Comparison of ENCODE assay signal across 8 cellular contexts in genomic region chr9:5518061-5518936, GRCh38. TPM values are rescaled to one million over a fixed set of nuclear protein-coding genes. Genes with fewer than 3 reads are reported as not detected.
DNase-seq lines count a peak whose midpoint lies in the region; ATAC-seq and TF ChIP-seq lines count a peak whose summit lies in the region.

No MANE protein-coding gene starts in this region.

- WGBS in suprapubic skin, result 29% methylated on average over 2 of the region's 2 CpGs

- H3K27ac Mint-ChIP-seq in activated naive CD4-positive, alpha-beta T cell treated with anti-CD3 and anti-CD28 coated beads for 36 hours, result peak overlapping the region; percentile 27
- H3K27ac Mint-ChIP-seq in chondrocyte (ENCODE audit: unreplicated experiment), result no peak overlapping the region

- H3K9me3 Mint-ChIP-seq in activated naive CD4-positive, alpha-beta T cell treated with anti-CD3 and anti-CD28 coated beads for 36 hours, result no peaks in the 10 kb centered on the region
- H3K9me3 Mint-ChIP-seq in chondrocyte (ENCODE audit: low read depth), result no peaks in the 10 kb centered on the region

- H3K36me3 ChIP-seq in suprapubic skin, result no peaks in the 10 kb centered on the region

- no peaks in the 10 kb centered on the region for H3K27me3 ChIP-seq in suprapubic skin

- no peaks in the 10 kb centered on the region for H3K36me3 Mint-ChIP-seq in activated naive CD4-positive, alpha-beta T cell treated with anti-CD3 and anti-CD28 coated beads for 36 hours (ENCODE audit: low read depth)
- H3K36me3 Mint-ChIP-seq in chondrocyte (ENCODE audit: low read depth), result no peaks in the 10 kb centered on the region

- TF ChIP-seq CTCF in chondrocyte (IDR thresholded peaks at IDR 0.05) (no peak), suprapubic skin (IDR thresholded peaks at IDR 0.05) (no peak)

- TF ChIP-seq POLR2A in suprapubic skin (IDR thresholded peaks at IDR 0.05), result no peak

- TF ChIP-seq EP300 in suprapubic skin (IDR thresholded peaks at IDR 0.05), result no peak

- ATAC-seq in HG02870 (IDR thresholded peaks at IDR 0.05; ENCODE audit: unreplicated experiment) (peak; percentile 84), SK-N-SH treated with all-trans-retinoic acid at 6 μM for 48 hours (peak; percentile 57)

- no peak for DNase-seq in activated naive CD4-positive, alpha-beta T cell treated with anti-CD3 and anti-CD28 coated beads for 36 hours
- DNase-seq in activated naive CD4-positive, alpha-beta T cell (lab: John Stamatoyannopoulos, UW), result no peak
- DNase-seq in stromal cell of bone marrow (ENCODE audit: low read depth) (peak; percentile 25), caudate nucleus (lab: John Stamatoyannopoulos, UW) (no peak), chondrocyte (ENCODE audit: low spot score) (no peak), suprapubic skin (ENCODE audit: low spot score in 2 of 2) (no peak)

- no peaks in the 10 kb centered on the region for H3K27me3 Mint-ChIP-seq in activated naive CD4-positive, alpha-beta T cell treated with anti-CD3 and anti-CD28 coated beads for 36 hours (ENCODE audit: low read depth)
- H3K27me3 Mint-ChIP-seq in chondrocyte (ENCODE audit: low read depth), result no peaks in the 10 kb centered on the region

- no peak overlapping the region for H3K4me3 Mint-ChIP-seq in activated naive CD4-positive, alpha-beta T cell treated with anti-CD3 and anti-CD28 coated beads for 36 hours
- H3K4me3 Mint-ChIP-seq in chondrocyte (ENCODE audit: unreplicated experiment), result no peak overlapping the region

- intact Hi-C loops in activated naive CD4-positive, alpha-beta T cell treated with anti-CD3 and anti-CD28 coated beads for 36 hours (cut with micrococcal nuclease), result loop anchor here (1.0 kb wide), 3 partner anchors 8 to 69 kb away; partner anchors contain the start of gene PDCD1LG2

- peaks cover 23% of the 10 kb centered on the region for H3K4me1 Mint-ChIP-seq in activated naive CD4-positive, alpha-beta T cell treated with anti-CD3 and anti-CD28 coated beads for 36 hours (ENCODE audit: low read depth)
- H3K4me1 Mint-ChIP-seq in chondrocyte (ENCODE audit: low read depth), result peaks cover 6% of the 10 kb centered on the region

- no peaks in the 10 kb centered on the region for H3K9me3 ChIP-seq in suprapubic skin

- H3K27ac ChIP-seq in caudate nucleus (ENCODE audit: low read depth, low read length) (no peak overlapping the region), suprapubic skin (no peak overlapping the region)

- H3K4me3 ChIP-seq in suprapubic skin, result no peak overlapping the region

- CTCF ChIA-PET in activated naive CD4-positive, alpha-beta T cell treated with anti-CD3 and anti-CD28 coated beads for 36 hours (lab: Charles Lee), result interaction anchor here (0.6 to 1.2 kb wide), 9 partner anchors 12 to 1199 kb away, joined by 3 to 5 read pairs (median 3); no protein-coding TSS in a partner anchor

- H3K4me1 ChIP-seq in suprapubic skin, result peaks cover 12% of the 10 kb centered on the region

TF ChIP-seq in SK-N-SH treated with all-trans-retinoic acid at 6 μM for 48 hours, 23 proteins besides CTCF, POLR2A, EP300 and RAD21 (continues in another document):
- TF ChIP-seq, protein P1, sequence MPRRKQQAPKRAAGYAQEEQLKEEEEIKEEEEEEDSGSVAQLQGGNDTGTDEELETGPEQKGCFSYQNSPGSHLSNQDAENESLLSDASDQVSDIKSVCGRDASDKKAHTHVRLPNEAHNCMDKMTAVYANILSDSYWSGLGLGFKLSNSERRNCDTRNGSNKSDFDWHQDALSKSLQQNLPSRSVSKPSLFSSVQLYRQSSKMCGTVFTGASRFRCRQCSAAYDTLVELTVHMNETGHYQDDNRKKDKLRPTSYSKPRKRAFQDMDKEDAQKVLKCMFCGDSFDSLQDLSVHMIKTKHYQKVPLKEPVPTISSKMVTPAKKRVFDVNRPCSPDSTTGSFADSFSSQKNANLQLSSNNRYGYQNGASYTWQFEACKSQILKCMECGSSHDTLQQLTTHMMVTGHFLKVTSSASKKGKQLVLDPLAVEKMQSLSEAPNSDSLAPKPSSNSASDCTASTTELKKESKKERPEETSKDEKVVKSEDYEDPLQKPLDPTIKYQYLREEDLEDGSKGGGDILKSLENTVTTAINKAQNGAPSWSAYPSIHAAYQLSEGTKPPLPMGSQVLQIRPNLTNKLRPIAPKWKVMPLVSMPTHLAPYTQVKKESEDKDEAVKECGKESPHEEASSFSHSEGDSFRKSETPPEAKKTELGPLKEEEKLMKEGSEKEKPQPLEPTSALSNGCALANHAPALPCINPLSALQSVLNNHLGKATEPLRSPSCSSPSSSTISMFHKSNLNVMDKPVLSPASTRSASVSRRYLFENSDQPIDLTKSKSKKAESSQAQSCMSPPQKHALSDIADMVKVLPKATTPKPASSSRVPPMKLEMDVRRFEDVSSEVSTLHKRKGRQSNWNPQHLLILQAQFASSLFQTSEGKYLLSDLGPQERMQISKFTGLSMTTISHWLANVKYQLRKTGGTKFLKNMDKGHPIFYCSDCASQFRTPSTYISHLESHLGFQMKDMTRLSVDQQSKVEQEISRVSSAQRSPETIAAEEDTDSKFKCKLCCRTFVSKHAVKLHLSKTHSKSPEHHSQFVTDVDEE (CRISPR knock-in tag; IDR thresholded peaks at IDR 0.05), result no peak
- no peak for TF ChIP-seq ARNTL (CRISPR knock-in tag; IDR thresholded peaks at IDR 0.05; ENCODE audit: borderline replicate concordance, low read depth)
- no peak for TF ChIP-seq RARB (CRISPR knock-in tag; IDR thresholded peaks at IDR 0.05)
- TF ChIP-seq ZC3H10 (CRISPR knock-in tag; IDR thresholded peaks at IDR 0.05), result no peak
- TF ChIP-seq ZNF565 (CRISPR knock-in tag; conservative IDR thresholded peaks at IDR 0.05; ENCODE audit: low read depth), result no peak
- no peak for TF ChIP-seq CSRNP3 (CRISPR knock-in tag; IDR thresholded peaks at IDR 0.05)
- TF ChIP-seq, protein P2, sequence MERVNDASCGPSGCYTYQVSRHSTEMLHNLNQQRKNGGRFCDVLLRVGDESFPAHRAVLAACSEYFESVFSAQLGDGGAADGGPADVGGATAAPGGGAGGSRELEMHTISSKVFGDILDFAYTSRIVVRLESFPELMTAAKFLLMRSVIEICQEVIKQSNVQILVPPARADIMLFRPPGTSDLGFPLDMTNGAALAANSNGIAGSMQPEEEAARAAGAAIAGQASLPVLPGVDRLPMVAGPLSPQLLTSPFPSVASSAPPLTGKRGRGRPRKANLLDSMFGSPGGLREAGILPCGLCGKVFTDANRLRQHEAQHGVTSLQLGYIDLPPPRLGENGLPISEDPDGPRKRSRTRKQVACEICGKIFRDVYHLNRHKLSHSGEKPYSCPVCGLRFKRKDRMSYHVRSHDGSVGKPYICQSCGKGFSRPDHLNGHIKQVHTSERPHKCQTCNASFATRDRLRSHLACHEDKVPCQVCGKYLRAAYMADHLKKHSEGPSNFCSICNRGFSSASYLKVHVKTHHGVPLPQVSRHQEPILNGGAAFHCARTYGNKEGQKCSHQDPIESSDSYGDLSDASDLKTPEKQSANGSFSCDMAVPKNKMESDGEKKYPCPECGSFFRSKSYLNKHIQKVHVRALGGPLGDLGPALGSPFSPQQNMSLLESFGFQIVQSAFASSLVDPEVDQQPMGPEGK (CRISPR knock-in tag; IDR thresholded peaks at IDR 0.05; ENCODE audit: borderline replicate concordance), result no peak
- TF ChIP-seq SNAI2 (CRISPR knock-in tag; IDR thresholded peaks at IDR 0.05), result no peak
- TF ChIP-seq ZNF70 (CRISPR knock-in tag; IDR thresholded peaks at IDR 0.05), result no peak
- TF ChIP-seq ZNF8 (CRISPR knock-in tag; IDR thresholded peaks at IDR 0.05), result no peak
- no peak for TF ChIP-seq BACH2 (CRISPR knock-in tag; IDR thresholded peaks at IDR 0.05; ENCODE audit: borderline replicate concordance)
- no peak for TF ChIP-seq GLIS3 (CRISPR knock-in tag; IDR thresholded peaks at IDR 0.05)
- TF ChIP-seq ZFP3 (CRISPR knock-in tag; IDR thresholded peaks at IDR 0.05), result no peak
- TF ChIP-seq TCF4 (CRISPR knock-in tag; IDR thresholded peaks at IDR 0.05; ENCODE audit: borderline replicate concordance), result no peak
- TF ChIP-seq CSDC2 (CRISPR knock-in tag; IDR thresholded peaks at IDR 0.05), result no peak
- no peak for TF ChIP-seq CREB5 (CRISPR knock-in tag; IDR thresholded peaks at IDR 0.05; ENCODE audit: low read depth)
- no peak for TF ChIP-seq ZFP30 (CRISPR knock-in tag; IDR thresholded peaks at IDR 0.05)

RNA-seq across cellular contexts. Expression of gene PDCD1LG2, which starts 8.0 kb away (rescaled TPM):
- under 1 TPM in 1 of 2 experiments, not detected in 1; 0.10 TPM for total RNA-seq in activated naive CD4-positive, alpha-beta T cell treated with anti-CD3 and anti-CD28 coated beads for 36 hours
- total RNA-seq in chondrocyte (0.73 to 1.3 TPM (median 1.1 TPM) in 3 replicates), suprapubic skin (1 to 10 TPM in 2 of 4 donors, under 1 TPM in 2; 0.49 to 2.2 (median 0.99) TPM)
